In the genomic region with DNA sequence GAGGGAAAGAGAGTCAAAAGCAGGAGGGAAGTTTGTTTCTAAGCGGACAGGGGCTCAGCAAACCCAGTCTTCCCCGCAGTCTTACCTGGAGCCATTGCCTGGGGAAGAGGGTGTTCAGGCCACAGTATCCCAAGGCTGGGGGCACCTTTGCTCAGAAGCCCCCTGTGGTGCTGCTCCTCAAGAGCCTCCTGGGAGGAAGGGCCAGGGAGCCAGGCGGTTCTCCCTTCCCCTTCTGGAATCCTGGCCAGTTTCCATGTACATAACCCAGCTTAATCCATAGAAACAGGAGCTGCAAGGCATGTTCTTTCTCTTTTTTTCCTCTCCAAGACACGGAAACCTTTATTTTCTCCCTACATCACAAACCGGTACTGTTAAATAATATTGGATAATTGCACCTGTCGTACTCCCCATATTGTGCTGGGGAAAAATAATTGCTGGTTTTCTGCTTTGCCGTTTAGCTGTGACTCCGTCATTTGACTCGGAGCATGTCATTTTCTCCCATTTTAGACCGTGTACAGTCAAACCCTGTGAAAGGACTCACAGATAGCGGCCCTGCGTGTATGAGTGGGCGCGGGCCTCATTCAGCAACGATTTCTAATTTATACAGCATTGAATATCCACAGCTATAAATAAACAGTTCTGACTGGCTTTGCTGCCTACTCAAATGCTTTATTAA, we compare ENCODE assay signal across 10 cellular contexts.
A peak's percentile ranks its signal among the peaks of the same experiment; 100 is the strongest.
DNase-seq lines count a peak whose midpoint lies in the region; ATAC-seq and TF ChIP-seq lines count a peak whose summit lies in the region.
"Had no signal": no experiment of that assay in that cellular context is flagged by ENCODE, and none has a peak within 500 bp of the region (broad histone marks: within the 10 kb centered on the region; RNA-seq: fewer than 3 reads in every experiment).

No MANE protein-coding gene starts in this region.

- TF ChIP-seq POLR2A in stomach (IDR thresholded peaks at IDR 0.05) = no peak

- H3K27ac ChIP-seq in stomach = peak overlapping the region in 3 of 5 donors; percentile 5 to 67 (median 46)
- H3K27ac ChIP-seq: PC-9, WERI-Rb-1 had no signal

- no peaks in the 10 kb centered on the region for H3K9me3 ChIP-seq in stomach

- no peak for TF ChIP-seq CTCF in stomach (IDR thresholded peaks at IDR 0.05)

- H3K9me3 Mint-ChIP-seq in activated T-helper 1 cell treated with anti-CD3 and anti-CD28 coated beads, Interleukin-12 subunit alpha, Interleukin-12 subunit beta, Interleukin-2, Interleukin-4 antibody, amounts not matched to agents 30 ng/mL and 10 ng/mL and 1 ng/mL, durations not matched to agents 14 hours and 24 hours and 36 hours = peaks cover 15% of the 10 kb centered on the region

- peak overlapping the region; percentile 97 for H3K27ac Mint-ChIP-seq in activated T-helper 1 cell treated with anti-CD3 and anti-CD28 coated beads, Interleukin-12 subunit alpha, Interleukin-12 subunit beta, Interleukin-2, Interleukin-4 antibody, amounts not matched to agents 30 ng/mL and 10 ng/mL and 1 ng/mL, durations not matched to agents 14 hours and 24 hours and 36 hours

- H3K27me3 Mint-ChIP-seq in activated T-helper 1 cell treated with anti-CD3 and anti-CD28 coated beads, Interleukin-12 subunit alpha, Interleukin-12 subunit beta, Interleukin-2, Interleukin-4 antibody, amounts not matched to agents 30 ng/mL and 10 ng/mL and 1 ng/mL, durations not matched to agents 14 hours and 24 hours and 36 hours (ENCODE audit: insufficient read depth) = no peaks in the 10 kb centered on the region

- WGBS in stomach, 5 donors = 59 to 62% (median 61%) methylated on average over 15 of the region's 15 CpGs

- TF ChIP-seq EP300 in stomach (IDR thresholded peaks at IDR 0.05) = no peak

- peaks cover 25% of the 10 kb centered on the region for H3K36me3 Mint-ChIP-seq in activated T-helper 1 cell treated with anti-CD3 and anti-CD28 coated beads, Interleukin-12 subunit alpha, Interleukin-12 subunit beta, Interleukin-2, Interleukin-4 antibody, amounts not matched to agents 30 ng/mL and 10 ng/mL and 1 ng/mL, durations not matched to agents 14 hours and 24 hours and 36 hours (ENCODE audit: low read depth)

- ATAC-seq in left colon (peak; percentile 12), HG03196 (IDR thresholded peaks at IDR 0.05; ENCODE audit: unreplicated experiment) (no peak), HG03460 (IDR thresholded peaks at IDR 0.05; ENCODE audit: unreplicated experiment) (no peak)

- no peak overlapping the region for H3K4me3 ChIP-seq in stomach
- H3K4me3 ChIP-seq: PC-9 had no signal

- H3K36me3 ChIP-seq in stomach = no peaks in the 10 kb centered on the region
- H3K36me3 ChIP-seq: WERI-Rb-1 had no signal

- peaks cover 0 to 29% (median 14%) of the 10 kb centered on the region in 4 donors for H3K4me1 ChIP-seq in stomach

- peak; percentile 68 for DNase-seq in activated CD8-positive, alpha-beta memory T cell treated with anti-CD3 and anti-CD28 coated beads, Interleukin-2, amount 50 U/mL, for 48 hours
- DNase-seq in activated CD8-positive, alpha-beta memory T cell treated with anti-CD3 and anti-CD28 coated beads, Interleukin-2, amount 50 U/mL, for 4 hours = no peak
- no peak for DNase-seq in activated T-helper 1 cell treated with anti-CD3 and anti-CD28 coated beads, Interleukin-12 subunit alpha, Interleukin-12 subunit beta, Interleukin-2, Interleukin-4 antibody, amounts not matched to agents 30 ng/mL and 10 ng/mL and 1 ng/mL, durations not matched to agents 14 hours and 24 hours and 36 hours (ENCODE audit: low spot score)
- no peak for DNase-seq in left colon
- no peak for DNase-seq in stomach
- DNase-seq in NCI-H446 (lab: John Stamatoyannopoulos, UW) = no peak
- DNase-seq: PC-9, WERI-Rb-1 had no signal

- peak overlapping the region; percentile 76 for H3K4me3 Mint-ChIP-seq in activated T-helper 1 cell treated with anti-CD3 and anti-CD28 coated beads, Interleukin-12 subunit alpha, Interleukin-12 subunit beta, Interleukin-2, Interleukin-4 antibody, amounts not matched to agents 30 ng/mL and 10 ng/mL and 1 ng/mL, durations not matched to agents 14 hours and 24 hours and 36 hours

- H3K27me3 ChIP-seq in stomach = no peaks in the 10 kb centered on the region

- intact Hi-C loops in activated T-helper 1 cell treated with anti-CD3 and anti-CD28 coated beads, Interleukin-12 subunit alpha, Interleukin-12 subunit beta, Interleukin-2, Interleukin-4 antibody, amounts not matched to agents 30 ng/mL and 10 ng/mL and 1 ng/mL, durations not matched to agents 14 hours and 24 hours and 36 hours (cut with micrococcal nuclease) = loop anchor here (1.0 to 5.0 kb wide), 12 partner anchors 11 to 1716 kb away; partner anchors contain the start of genes NEDD9 and TMEM170B
- intact Hi-C loops in left colon (cut with DNase I, micrococcal nuclease) (no loop called here), stomach (cut with DNase I; ENCODE audit: low total_unique reads) (no loop called here)

- peaks cover 71% of the 10 kb centered on the region for H3K4me1 Mint-ChIP-seq in activated T-helper 1 cell treated with anti-CD3 and anti-CD28 coated beads, Interleukin-12 subunit alpha, Interleukin-12 subunit beta, Interleukin-2, Interleukin-4 antibody, amounts not matched to agents 30 ng/mL and 10 ng/mL and 1 ng/mL, durations not matched to agents 14 hours and 24 hours and 36 hours (ENCODE audit: low read depth)
